In the genomic region with DNA sequence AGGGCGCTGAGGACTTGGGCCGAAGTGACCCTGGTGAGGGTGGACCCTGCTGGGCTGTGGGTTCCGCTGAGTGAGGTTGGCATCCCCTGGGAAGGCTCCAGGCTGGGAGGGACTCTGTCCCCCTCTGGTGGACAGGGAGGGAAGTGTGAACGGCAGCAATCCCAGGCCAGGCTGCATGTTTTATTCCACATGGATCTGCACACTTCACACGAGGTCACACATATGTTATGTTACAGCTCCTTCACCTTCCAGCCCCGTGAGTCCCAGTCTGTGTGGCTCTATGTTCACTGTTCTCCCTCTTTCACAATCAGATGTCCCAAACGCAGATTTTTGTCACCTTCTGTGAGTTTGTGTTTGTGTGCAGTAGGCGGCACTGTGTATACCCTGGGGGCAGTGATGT, we compare ENCODE assay signal across 10 cellular contexts. TPM values are rescaled to one million over a fixed set of nuclear protein-coding genes. Genes with fewer than 3 reads are reported as not detected.
"Had no signal": no experiment of that assay in that cellular context is flagged by ENCODE, and none has a peak within 500 bp of the region (broad histone marks: within the 10 kb centered on the region; RNA-seq: fewer than 3 reads in every experiment).

No MANE protein-coding gene starts in this region.

RNA-seq across cellular contexts. Expression of a gene that starts 1.8 kb away (rescaled TPM):
- total RNA-seq: activated CD4-positive, alpha-beta T cell treated with anti-CD3 and anti-CD28 coated beads, Interleukin-2, amount 10 ng/mL, durations not matched to agents 24 days and 14 days; astrocyte; esophagus mucosa; left cardiac atrium; mononuclear cell; naive thymus-derived CD4-positive, alpha-beta T cell; progenitor cell of endocrine pancreas; right cardiac atrium; T-cell had no signal
- polyA plus RNA-seq: mammary epithelial cell; naive thymus-derived CD4-positive, alpha-beta T cell; right cardiac atrium had no signal

RNA-seq across cellular contexts. Expression of a gene that starts 27.0 kb away (rescaled TPM):
- total RNA-seq: activated CD4-positive, alpha-beta T cell treated with anti-CD3 and anti-CD28 coated beads, Interleukin-2, amount 10 ng/mL, durations not matched to agents 24 days and 14 days; esophagus mucosa; left cardiac atrium; mammary epithelial cell; progenitor cell of endocrine pancreas; right cardiac atrium; T-cell had no signal
- polyA plus RNA-seq: mammary epithelial cell; naive thymus-derived CD4-positive, alpha-beta T cell; right cardiac atrium had no signal
